27 cellular contexts compared by ENCODE assay signal in genomic region chr5:43236633-43237355, GRCh38. TPM values are rescaled to one million over a fixed set of nuclear protein-coding genes. Genes with fewer than 3 reads are reported as not detected.
DNase-seq lines count a peak whose midpoint lies in the region; ATAC-seq, FAIRE-seq and TF ChIP-seq lines count a peak whose summit lies in the region.
"Had no signal": no experiment of that assay in that cellular context is flagged by ENCODE, and none has a peak within 500 bp of the region (broad histone marks: within the 10 kb centered on the region; RNA-seq: fewer than 3 reads in every experiment).

No MANE protein-coding gene starts in this region.

- H3K9ac ChIP-seq in liver (ENCODE audit: low read depth in 1 of 2, low read length in 2 of 2) (no peak overlapping the region), HepG2 (ENCODE audit: insufficient read depth, low read depth, low read length) (no peak overlapping the region), GM12878 (ENCODE audit: control insufficient read depth, insufficient read depth, low read length) (no peak overlapping the region), H9 (ENCODE audit: extremely low read depth, insufficient read length, low read length) (no peak overlapping the region)
- H3K9ac ChIP-seq: BLaER1 had no signal

- H3K79me1 ChIP-seq in H9 (ENCODE audit: insufficient read depth, low read depth, low read length, poor library complexity, severe bottlenecking) = no peaks in the 10 kb centered on the region

- H2AK5ac ChIP-seq in H9 (ENCODE audit: insufficient read length, low read length) = no peak overlapping the region

- DNase-seq in HepG2 (ENCODE audit: low spot score) (no peak), GM12878 (ENCODE audit: low read depth, low spot score) (no peak), left colon (no peak), 8988T (no peak), H9 (no peak)
- no peak for DNase-seq in activated CD4-positive, alpha-beta T cell treated with anti-CD3 and anti-CD28 coated beads, Interleukin-2, amount 50 U/mL, for 48 hours
- DNase-seq: CD4-positive, CD25-positive, alpha-beta regulatory T cell; DMS53; KG1; MM.1S; NCI-H1417; NCI-H1694; NCI-H2029 treated with DMSO at 0.1 percent for 48 hours; NCI-H2227 treated with DMSO at 0.1 percent for 48 hours; NCI-H69; Peyer's patch; SIG-M5 had no signal

- H3K4me2 ChIP-seq in HepG2 (ENCODE audit: low read depth, low read length) = no peak overlapping the region
- H3K4me2 ChIP-seq in GM12878 (ENCODE audit: control insufficient read depth, insufficient read depth) = no peak overlapping the region
- H3K4me2 ChIP-seq in H9 (ENCODE audit: insufficient read depth, insufficient read length, low read length) = no peak overlapping the region
- H3K4me2 ChIP-seq: BLaER1 had no signal

- H2BK15ac ChIP-seq in H9 (ENCODE audit: low read depth, low read length) = no peak overlapping the region

- H3K9me3 ChIP-seq in liver (ENCODE audit: control insufficient read depth in 4 of 4, low read length in 3 of 4) (no peaks in the 10 kb centered on the region), HepG2 (ENCODE audit: low read length) (no peaks in the 10 kb centered on the region), GM12878 (replicated peaks; ENCODE audit: control insufficient read depth, insufficient read depth, low read length) (no peaks in the 10 kb centered on the region; the same call in 2 of the 3 replicates), H9 (ENCODE audit: control insufficient read depth, low read depth, low read length) (no peaks in the 10 kb centered on the region)
- H3K9me3 ChIP-seq: BLaER1, Peyer's patch had no signal

- H2BK12ac ChIP-seq in H9 (ENCODE audit: insufficient read length, low read depth, low read length) = no peak overlapping the region

- TF ChIP-seq CTCF in liver (IDR thresholded peaks at IDR 0.05; ENCODE audit: low read depth, low read length, missing input control) (no peak), HepG2 (CRISPR knock-in tag; IDR thresholded peaks at IDR 0.05) (no peak), GM12878 (IDR thresholded peaks at IDR 0.05 in 2 of 3, conservative IDR thresholded peaks at IDR 0.05 in 1 of 3; ENCODE audit: control insufficient read depth in 2 of 3, extremely low read depth in 1 of 3, insufficient read depth in 1 of 3, low read depth in 3 of 3, low read length in 3 of 3) (no peak), H9 (conservative IDR thresholded peaks at IDR 0.05) (no peak)

- ATAC-seq in HepG2 (no peak), GM12878 (peak; percentile 24; the same call in 2 of the 3 replicates), left colon (peak; percentile 68)
- ATAC-seq in stimulated activated memory B cell treated with anti-CD40 and anti-IgM and Interleukin-4, amounts not matched to agents 10 μg/mL and 1 μg/mL and 100 μg/mL, for 72 hours = peak; percentile 62

- H3K4me3 ChIP-seq in liver (ENCODE audit: low read depth in 1 of 3, low read length in 3 of 3) = no peak overlapping the region
- H3K4me3 ChIP-seq in HepG2 (replicated peaks in 1 of 3; ENCODE audit: insufficient read depth in 1 of 3, low read depth in 2 of 3, low read length in 3 of 3) = no peak overlapping the region
- no peak overlapping the region for H3K4me3 ChIP-seq in GM12878
- H3K4me3 ChIP-seq: BLaER1, Peyer's patch, SK-N-MC had no signal

- H3K23me2 ChIP-seq in H9 (ENCODE audit: insufficient read length, low read depth, low read length, poor library complexity, severe bottlenecking) = no peaks in the 10 kb centered on the region

- no peak for TF ChIP-seq POLR2A in HepG2 (IDR thresholded peaks at IDR 0.05; ENCODE audit: insufficient read depth in 1 of 2, low read depth in 2 of 2, low read length in 2 of 2)
- TF ChIP-seq POLR2A in GM12878 (IDR thresholded peaks at IDR 0.05; ENCODE audit: low read depth, low read length) = no peak

- FAIRE-seq in HepG2 (lab: Jason Lieb, UNC) = no peak
- FAIRE-seq in GM12878 (lab: Jason Lieb, UNC) = no peak
- FAIRE-seq: GM19239, H54, HTR-8/SVneo had no signal

- CTCF ChIA-PET in HepG2 (lab: Yijun Ruan, JAX; ENCODE audit: low intra/inter-chr PET ratio, low total read pairs) = no interaction called here
- CTCF ChIA-PET in GM12878 (lab: Yijun Ruan, JAX) = interaction anchor here (0.7 to 4.6 kb wide), 9 partner anchors 11 to 247 kb away, joined by 3 to 33 read pairs (median 3); partner anchors contain the start of gene TMEM267

- no peak overlapping the region for H2BK120ac ChIP-seq in H9 (ENCODE audit: low read depth, low read length, poor library complexity, severe bottlenecking)

- no peaks in the 10 kb centered on the region for H3K27me3 ChIP-seq in liver (ENCODE audit: control insufficient read depth in 4 of 4, insufficient read depth in 4 of 4, low read length in 3 of 4)
- H3K27me3 ChIP-seq in HepG2 (ENCODE audit: control insufficient read depth in 1 of 2, insufficient read depth in 2 of 2, low read length in 2 of 2) = no peaks in the 10 kb centered on the region
- no peaks in the 10 kb centered on the region for H3K27me3 ChIP-seq in GM12878 (replicated peaks in 1 of 2; ENCODE audit: control insufficient read depth in 2 of 2, insufficient read depth in 2 of 2, low read length in 1 of 2)
- H3K27me3 ChIP-seq in H9 (ENCODE audit: insufficient read depth, low read length) = no peaks in the 10 kb centered on the region
- H3K27me3 ChIP-seq: BLaER1, Peyer's patch had no signal

- H3K23ac ChIP-seq in H9 (ENCODE audit: insufficient read length, low read depth, low read length) = no peak overlapping the region

- H3K36me3 Mint-ChIP-seq in stimulated activated memory B cell treated with anti-CD40 and anti-IgM and Interleukin-4, amounts not matched to agents 10 μg/mL and 1 μg/mL and 100 μg/mL, for 72 hours = no peaks in the 10 kb centered on the region
- H3K36me3 Mint-ChIP-seq in H9 (ENCODE audit: insufficient read depth in 1 of 3, low read depth in 3 of 3) = no peaks in the 10 kb centered on the region; a peak in 1 of 7 replicates
- H3K36me3 Mint-ChIP-seq: CD4-positive, CD25-positive, alpha-beta regulatory T cell had no signal

- no peak overlapping the region for H3K56ac ChIP-seq in H9 (ENCODE audit: insufficient read length, low read depth, low read length)

- WGBS in liver = 59% methylated on average over 6 of the region's 6 CpGs
- WGBS in HepG2 (ENCODE audit: low lambda C conversion rate) = 41% methylated on average over 5 of the region's 6 CpGs
- 42% methylated on average over 6 of the region's 6 CpGs for WGBS in GM12878 (ENCODE audit: insufficient coverage, insufficient replicate concordance, low lambda C conversion rate, missing lambda C conversion rate)
- no CpG with 5 or more reads among the region's 6 CpGs for WGBS in H9 (ENCODE audit: extremely low coverage, insufficient read length, low lambda C conversion rate)

- intact Hi-C loops in HepG2 (cut with micrococcal nuclease; ENCODE audit: unreplicated experiment) = no loop called here
- intact Hi-C loops in GM12878 (cut with micrococcal nuclease; ENCODE audit: unreplicated experiment) = no loop called here
- intact Hi-C loops in left colon (cut with DNase I, micrococcal nuclease) = no loop called here

- H3K9me3 Mint-ChIP-seq in stimulated activated memory B cell treated with anti-CD40 and anti-IgM and Interleukin-4, amounts not matched to agents 10 μg/mL and 1 μg/mL and 100 μg/mL, for 72 hours = no peaks in the 10 kb centered on the region
- no peaks in the 10 kb centered on the region for H3K9me3 Mint-ChIP-seq in H9
- H3K9me3 Mint-ChIP-seq: CD4-positive, CD25-positive, alpha-beta regulatory T cell had no signal

- H3K18ac ChIP-seq in H9 (ENCODE audit: insufficient read length, low read depth, low read length) = no peak overlapping the region

- BruUV-seq in HepG2 (replicated peaks; lab: Mats Ljungman, UMichigan) (no TSS peak), GM12878 (replicated peaks; lab: Mats Ljungman, UMichigan) (no TSS peak)

- no peak overlapping the region for H4K5ac ChIP-seq in H9 (ENCODE audit: insufficient read length, low read depth, low read length)

- no peak overlapping the region for H2AFZ ChIP-seq in HepG2 (ENCODE audit: low read length)
- no peak overlapping the region for H2AFZ ChIP-seq in GM12878 (ENCODE audit: control insufficient read depth, low read depth, low read length)
- no peak overlapping the region for H2AFZ ChIP-seq in H9 (ENCODE audit: low read length)

- H4K20me1 ChIP-seq in HepG2 (ENCODE audit: insufficient read depth, low read length) (no peaks in the 10 kb centered on the region), GM12878 (ENCODE audit: control insufficient read depth, insufficient read depth) (no peaks in the 10 kb centered on the region), H9 (ENCODE audit: control insufficient read depth, insufficient read depth, insufficient read length) (no peaks in the 10 kb centered on the region)
- H4K20me1 ChIP-seq: BLaER1 had no signal

- in situ Hi-C loops in HepG2 (cut with HindIII; ENCODE audit: extremely low pct_ligation_motif_present, low pct_unique_long_range_greater_than_20kb) (no loop called here), GM12878 (cut with MboI) (no loop called here)

- POLR2A ChIA-PET in HepG2 (lab: Yijun Ruan, JAX) (no interaction called here), GM12878 (lab: Charles Lee) (no interaction called here)

- TF ChIP-seq RAD21 in liver (IDR thresholded peaks at IDR 0.05) (no peak), HepG2 (CRISPR knock-in tag; IDR thresholded peaks at IDR 0.05) (no peak), GM12878 (IDR thresholded peaks at IDR 0.05; ENCODE audit: insufficient read depth, low read depth, low read length) (no peak)

- H3K4ac ChIP-seq in H9 (ENCODE audit: low read depth, low read length) = no peak overlapping the region

- no peak overlapping the region for H3K4me3 Mint-ChIP-seq in stimulated activated memory B cell treated with anti-CD40 and anti-IgM and Interleukin-4, amounts not matched to agents 10 μg/mL and 1 μg/mL and 100 μg/mL, for 72 hours
- no peak overlapping the region for H3K4me3 Mint-ChIP-seq in H9
- H3K4me3 Mint-ChIP-seq: CD4-positive, CD25-positive, alpha-beta regulatory T cell had no signal

- H3K27me3 Mint-ChIP-seq in stimulated activated memory B cell treated with anti-CD40 and anti-IgM and Interleukin-4, amounts not matched to agents 10 μg/mL and 1 μg/mL and 100 μg/mL, for 72 hours = peaks cover 15% of the 10 kb centered on the region
- H3K27me3 Mint-ChIP-seq in H9 (ENCODE audit: low read depth) = no peaks in the 10 kb centered on the region

- H3K27ac ChIP-seq in liver (ENCODE audit: low read depth in 1 of 2, low read length in 2 of 2) (no peak overlapping the region), HepG2 (ENCODE audit: extremely low read length, insufficient read depth, low read length) (no peak overlapping the region), GM12878 (ENCODE audit: control insufficient read depth, insufficient read depth) (no peak overlapping the region), H9 (ENCODE audit: insufficient read length, low read depth, low read length) (no peak overlapping the region)
- H3K27ac ChIP-seq: BLaER1, Peyer's patch, SK-N-MC had no signal

- TF ChIP-seq EP300 in HepG2 (IDR thresholded peaks at IDR 0.05; ENCODE audit: low read depth in 2 of 2, low read length in 2 of 2) (no peak), HepG2 (CRISPR knock-in tag; IDR thresholded peaks at IDR 0.05; ENCODE audit: borderline replicate concordance) (no peak), GM12878 (IDR thresholded peaks at IDR 0.05; ENCODE audit: borderline replicate concordance in 1 of 2, control insufficient read depth in 1 of 2, low read depth in 2 of 2, low read length in 2 of 2) (no peak)

- H3K27ac Mint-ChIP-seq in stimulated activated memory B cell treated with anti-CD40 and anti-IgM and Interleukin-4, amounts not matched to agents 10 μg/mL and 1 μg/mL and 100 μg/mL, for 72 hours = no peak overlapping the region
- no peak overlapping the region for H3K27ac Mint-ChIP-seq in H9
- H3K27ac Mint-ChIP-seq: CD4-positive, CD25-positive, alpha-beta regulatory T cell had no signal

- no peaks in the 10 kb centered on the region for H3K4me1 Mint-ChIP-seq in stimulated activated memory B cell treated with anti-CD40 and anti-IgM and Interleukin-4, amounts not matched to agents 10 μg/mL and 1 μg/mL and 100 μg/mL, for 72 hours
- H3K4me1 Mint-ChIP-seq in H9 = no peaks in the 10 kb centered on the region; a peak in 1 of 4 replicates

- H2BK5ac ChIP-seq in H9 (ENCODE audit: insufficient read length, low read length) = no peak overlapping the region

- H3T11ph ChIP-seq in H9 (ENCODE audit: low read length) = no peak overlapping the region

- no peak overlapping the region for H4K8ac ChIP-seq in H9 (replicated peaks; ENCODE audit: insufficient read length, low read depth, low read length)

- H4K91ac ChIP-seq in H9 (ENCODE audit: insufficient read length, low read depth, low read length) = no peak overlapping the region

- no peaks in the 10 kb centered on the region for H3K79me2 ChIP-seq in HepG2 (ENCODE audit: insufficient read depth, low read length)
- H3K79me2 ChIP-seq in GM12878 (ENCODE audit: control insufficient read depth, insufficient read depth, low read length) = no peaks in the 10 kb centered on the region
- no peaks in the 10 kb centered on the region for H3K79me2 ChIP-seq in H9 (ENCODE audit: insufficient read depth, low read length)

- no peak overlapping the region for H2BK20ac ChIP-seq in H9 (ENCODE audit: low read depth, low read length, poor library complexity, severe bottlenecking)

- no peak overlapping the region for H3K14ac ChIP-seq in H9 (ENCODE audit: insufficient read depth, low read length)

- peaks cover 0 to 11% (median 5%) of the 10 kb centered on the region in 4 donors for H3K4me1 ChIP-seq in liver (ENCODE audit: control insufficient read depth in 4 of 4, insufficient read depth in 4 of 4, low read length in 3 of 4)
- H3K4me1 ChIP-seq in HepG2 (ENCODE audit: insufficient read depth, low read length) = no peaks in the 10 kb centered on the region
- H3K4me1 ChIP-seq in GM12878 (ENCODE audit: control insufficient read depth, insufficient read depth, low read length) = peaks cover 8% of the 10 kb centered on the region; the same call in 1 of the 2 replicates
- no peaks in the 10 kb centered on the region for H3K4me1 ChIP-seq in H9 (ENCODE audit: insufficient read depth, low read length)
- H3K4me1 ChIP-seq: BLaER1, Peyer's patch had no signal

- SMC1A ChIA-PET in GM12878 (lab: Charles Lee; ENCODE audit: uncharacterized antibody, unreplicated experiment) = interaction anchor here (0.6 to 2.8 kb wide), 9 partner anchors 8 to 328 kb away, joined by 3 to 10 read pairs (median 4); no protein-coding TSS in a partner anchor

- H3K36me3 ChIP-seq in liver (ENCODE audit: control insufficient read depth in 4 of 4, insufficient read depth in 3 of 4, low read depth in 1 of 4, low read length in 3 of 4) (no peaks in the 10 kb centered on the region), HepG2 (replicated peaks in 1 of 2; ENCODE audit: control insufficient read depth in 1 of 2, insufficient read depth in 2 of 2, low read length in 2 of 2) (no peaks in the 10 kb centered on the region), GM12878 (ENCODE audit: control insufficient read depth in 2 of 2, insufficient read depth in 2 of 2, low read length in 1 of 2) (no peaks in the 10 kb centered on the region)
- H3K36me3 ChIP-seq: BLaER1, Peyer's patch had no signal

- RAD21 ChIA-PET in GM12878 (lab: Charles Lee; ENCODE audit: unreplicated experiment) = interaction anchor here (1.0 kb wide), 1 partner anchor 77 kb away, joined by 5 read pairs; the partner anchor contains the start of gene HMGCS1

RNA-seq across cellular contexts. Expression of gene NIM1K, which starts 44.8 kb away (rescaled TPM):
- total RNA-seq in liver (not detected), HepG2 (2016; rRNA removed; fragmentation: Illumina TruSeq; extraction: Trizol) (0.21 TPM in 1 of 2 replicates, not detected in the other), GM12878 (2014; rRNA removed) (0.96 and 1.3 TPM in 2 replicates), GM12878 (2014; rRNA removed; fragmentation: Illumina TruSeq; extraction: Trizol) (0.63 and 0.69 TPM in 2 replicates), GM12878 (2021) (0.69 and 1.0 TPM in 2 replicates), left colon (under 1 TPM; 0.20 to 0.34 TPM), H9 (2021) (0.07 TPM in 1 of 2 replicates, not detected in the other)
- polyA plus RNA-seq in liver (under 1 TPM; 0.07 to 0.15 TPM), HepG2 (2011; rRNA removed) (0.04 TPM in 1 of 2 replicates, not detected in the other), GM12878 (2011; rRNA removed) (1.3 and 1.6 TPM in 2 replicates), GM12878 (2014; fragmentation: Illumina TruSeq; extraction: Trizol) (0.47 and 0.74 TPM in 2 replicates), GM12878 (2014; fragmentation: Nextera tagmentation; extraction: Ambion mirVana) (under 1 TPM; 0.27 to 0.35 TPM), GM12878 (2014; rRNA removed) (0.37 and 0.84 TPM in 2 replicates), GM12878 (2016; fragmentation: Nextera tagmentation; extraction: Ambion mirVana) (1 to 10 TPM in 1 of 2 experiments, under 1 TPM in 1; 0.96 to 1.7 TPM)
- total RNA-seq in HepG2 (2016; cell fraction: cytosol; rRNA removed; fragmentation: Illumina TruSeq; extraction: Trizol; ENCODE audit: low read depth) = not detected in 2 replicates
- total RNA-seq in HepG2 (2016; cell fraction: insoluble cytoplasmic fraction; rRNA removed; fragmentation: Illumina TruSeq; extraction: Trizol) = not detected in 2 replicates
- total RNA-seq in HepG2 (2016; cell fraction: membrane; rRNA removed; fragmentation: Illumina TruSeq; extraction: Trizol) = not detected in 2 replicates
- not detected in 2 replicates for total RNA-seq in HepG2 (2016; cell fraction: nucleus; rRNA removed; fragmentation: Illumina TruSeq; extraction: Trizol)
- polyA plus RNA-seq in HepG2 (2011; cell fraction: cytosol; rRNA removed) = 0.01 TPM in 1 of 2 replicates, not detected in the other
- polyA plus RNA-seq in HepG2 (2011; cell fraction: nucleus; rRNA removed) = 0.12 TPM in 1 of 2 replicates, not detected in the other
- not detected in 2 replicates for polyA plus RNA-seq in HepG2 (2012)
- polyA plus RNA-seq in HepG2 (2016; cell fraction: cytosol; fragmentation: Illumina TruSeq; extraction: Trizol; ENCODE audit: low read depth) = not detected in 2 replicates
- polyA plus RNA-seq in HepG2 (2016; cell fraction: insoluble cytoplasmic fraction; fragmentation: Illumina TruSeq; extraction: Trizol; ENCODE audit: low read depth) = not detected in 2 replicates
- not detected in 2 replicates for polyA plus RNA-seq in HepG2 (2016; cell fraction: membrane; fragmentation: Illumina TruSeq; extraction: Trizol; ENCODE audit: low read depth)
- not detected in 2 replicates for polyA plus RNA-seq in HepG2 (2016; cell fraction: nucleus; fragmentation: Illumina TruSeq; extraction: Trizol; ENCODE audit: insufficient read depth, low read depth)
- 0.08 and 0.30 TPM in 2 replicates for polyA minus RNA-seq in HepG2 (2011; rRNA and poly(A)+ RNA removed; ENCODE audit: low replicate concordance)
- not detected in 2 replicates for polyA minus RNA-seq in HepG2 (2011; cell fraction: cytosol; rRNA and poly(A)+ RNA removed)
- 0.37 and 0.39 TPM in 2 replicates for polyA minus RNA-seq in HepG2 (2011; cell fraction: nucleus; rRNA and poly(A)+ RNA removed)
- total RNA-seq in GM12878 (2013; cell fraction: nucleolus; rRNA removed) = 1.1 and 1.4 TPM in 2 replicates
- 0.50 TPM for polyA plus RNA-seq in GM12878 (2011; ENCODE audit: low read depth)
- polyA plus RNA-seq in GM12878 (2011; cell fraction: cytosol; rRNA removed) = 1.5 and 1.7 TPM in 2 replicates
- 0.99 and 1.3 TPM in 2 replicates for polyA plus RNA-seq in GM12878 (2011; cell fraction: nucleus; rRNA removed)
- 0.76 and 1.0 TPM in 2 replicates for polyA plus RNA-seq in GM12878 (2012)
- 1.5 and 1.9 TPM in 2 replicates for polyA minus RNA-seq in GM12878 (2011; rRNA and poly(A)+ RNA removed)
- 1.2 and 1.6 TPM in 2 replicates for polyA minus RNA-seq in GM12878 (2011; cell fraction: cytosol; rRNA and poly(A)+ RNA removed)
- 1.6 and 2.1 TPM in 2 replicates for polyA minus RNA-seq in GM12878 (2011; cell fraction: nucleus; rRNA and poly(A)+ RNA removed)
- total RNA-seq: A172, Daoy, NCI-H460, Peyer's patch had no signal
